In genomic region chr1:230230948-230231738, GRCh38 we compare ENCODE assay signal across 8 cellular contexts.
A peak's percentile ranks its signal among the peaks of the same experiment; 100 is the strongest.
DNase-seq lines count a peak whose midpoint lies in the region; ATAC-seq and TF ChIP-seq lines count a peak whose summit lies in the region.
"Had no signal": no experiment of that assay in that cellular context is flagged by ENCODE, and none has a peak within 500 bp of the region (broad histone marks: within the 10 kb centered on the region; RNA-seq: fewer than 3 reads in every experiment).

No MANE protein-coding gene starts in this region.

- H3K4me3 Mint-ChIP-seq in H9, result no peak overlapping the region
- H3K4me3 Mint-ChIP-seq in endodermal cell, result no peak overlapping the region

- no peak overlapping the region for H3K4ac ChIP-seq in H9 (ENCODE audit: low read depth, low read length)

- H3K27ac ChIP-seq in H9 (ENCODE audit: insufficient read length, low read depth, low read length), result no peak overlapping the region
- H3K27ac ChIP-seq in endodermal cell (ENCODE audit: low read depth, low read length), result no peak overlapping the region
- peak overlapping the region; percentile 38 to 52 (median 42) for H3K27ac ChIP-seq in gastrocnemius medialis
- peak overlapping the region in 1 of 2 donors; percentile 62 for H3K27ac ChIP-seq in ovary

- H2BK12ac ChIP-seq in H9 (ENCODE audit: insufficient read length, low read depth, low read length), result no peak overlapping the region

- H3K27me3 ChIP-seq in H9 (ENCODE audit: insufficient read depth, low read length) (no peaks in the 10 kb centered on the region; the same call in 1 of the 2 replicates), endodermal cell (ENCODE audit: control insufficient read depth, insufficient read depth, low read length, poor library complexity, severe bottlenecking) (no peaks in the 10 kb centered on the region), gastrocnemius medialis (no peaks in the 10 kb centered on the region), ovary (no peaks in the 10 kb centered on the region)

- no peak overlapping the region for H3K14ac ChIP-seq in H9 (ENCODE audit: insufficient read depth, low read length)

- H4K5ac ChIP-seq in H9 (ENCODE audit: insufficient read length, low read depth, low read length), result no peak overlapping the region

- intact Hi-C loops in gastrocnemius medialis (cut with DNase I; ENCODE audit: low total_unique reads), result loop anchor here (2.0 kb wide), 1 partner anchor 20 kb away; no protein-coding TSS in a partner anchor
- intact Hi-C loops in ovary (cut with DNase I), result no loop called here

- TF ChIP-seq POLR2A in gastrocnemius medialis (IDR thresholded peaks at IDR 0.05) (no peak), ovary (IDR thresholded peaks at IDR 0.05) (no peak)

- no peak overlapping the region for H3K4me3 ChIP-seq in endodermal cell (ENCODE audit: low read length)
- H3K4me3 ChIP-seq in gastrocnemius medialis, result no peak overlapping the region
- H3K4me3 ChIP-seq in ovary, result no peak overlapping the region

- H4K20me1 ChIP-seq in H9 (ENCODE audit: control insufficient read depth, insufficient read depth, insufficient read length), result no peaks in the 10 kb centered on the region

- peaks cover 0 to 5% (median 0%) of the 10 kb centered on the region in 3 experiments; a peak in 3 of 7 replicates for H3K36me3 Mint-ChIP-seq in H9 (ENCODE audit: insufficient read depth in 1 of 3, low read depth in 3 of 3)
- no peaks in the 10 kb centered on the region for H3K36me3 Mint-ChIP-seq in endodermal cell (ENCODE audit: low read depth)

- no peaks in the 10 kb centered on the region for H3K27me3 Mint-ChIP-seq in H9 (ENCODE audit: low read depth)
- peaks cover 38% of the 10 kb centered on the region for H3K27me3 Mint-ChIP-seq in endodermal cell (ENCODE audit: insufficient read depth)

- H3K9me3 Mint-ChIP-seq in H9 (peaks cover 0 to 5% of the 10 kb centered on the region in 2 experiments; a peak in 2 of 5 replicates), endodermal cell (no peaks in the 10 kb centered on the region)

- H3K9ac ChIP-seq in H9 (ENCODE audit: extremely low read depth, insufficient read length, low read length), result no peak overlapping the region
- no peak overlapping the region for H3K9ac ChIP-seq in endodermal cell (ENCODE audit: extremely low read depth, low read length, poor library complexity, severe bottlenecking)

- H3T11ph ChIP-seq in H9 (ENCODE audit: low read length), result no peak overlapping the region

- no peak for TF ChIP-seq EP300 in ovary (IDR thresholded peaks at IDR 0.05)

- ATAC-seq in gastrocnemius medialis, result no peak

- no peak overlapping the region for H3K4me2 ChIP-seq in H9 (ENCODE audit: insufficient read depth, insufficient read length, low read length)

- no peaks in the 10 kb centered on the region for H3K23me2 ChIP-seq in H9 (ENCODE audit: insufficient read length, low read depth, low read length, poor library complexity, severe bottlenecking)

- H2BK120ac ChIP-seq in H9 (ENCODE audit: low read depth, low read length, poor library complexity, severe bottlenecking), result no peak overlapping the region

- no peaks in the 10 kb centered on the region; the same call in 1 of the 2 replicates for H3K79me2 ChIP-seq in H9 (ENCODE audit: insufficient read depth, low read length)

- H3K9me3 ChIP-seq in H9 (ENCODE audit: control insufficient read depth, low read depth, low read length) (no peaks in the 10 kb centered on the region), endodermal cell (ENCODE audit: control insufficient read depth, low read length) (no peaks in the 10 kb centered on the region), gastrocnemius medialis (no peaks in the 10 kb centered on the region), ovary (no peaks in the 10 kb centered on the region)

- H2BK20ac ChIP-seq in H9 (ENCODE audit: low read depth, low read length, poor library complexity, severe bottlenecking), result no peak overlapping the region

- no peaks in the 10 kb centered on the region for H3K36me3 ChIP-seq in endodermal cell (ENCODE audit: control insufficient read depth, insufficient read depth, low read length)
- H3K36me3 ChIP-seq in gastrocnemius medialis, result no peaks in the 10 kb centered on the region
- no peaks in the 10 kb centered on the region for H3K36me3 ChIP-seq in ovary

- no peak overlapping the region for H3K23ac ChIP-seq in H9 (ENCODE audit: insufficient read length, low read depth, low read length)

- peaks cover 7% of the 10 kb centered on the region; the same call in 1 of the 2 replicates for H3K4me1 ChIP-seq in H9 (ENCODE audit: insufficient read depth, low read length)
- H3K4me1 ChIP-seq in endodermal cell (ENCODE audit: control insufficient read depth, insufficient read depth, low read length), result peaks cover 8% of the 10 kb centered on the region
- peaks cover 31 to 35% of the 10 kb centered on the region in 2 donors for H3K4me1 ChIP-seq in gastrocnemius medialis
- peaks cover 9% of the 10 kb centered on the region for H3K4me1 ChIP-seq in ovary (ENCODE audit: insufficient read depth)

- H3K79me1 ChIP-seq in H9 (ENCODE audit: insufficient read depth, low read depth, low read length, poor library complexity, severe bottlenecking), result no peaks in the 10 kb centered on the region

- no CpG with 5 or more reads among the region's 7 CpGs for WGBS in H9 (ENCODE audit: extremely low coverage, insufficient read length, low lambda C conversion rate)
- WGBS in endodermal cell (ENCODE audit: insufficient coverage in 1 of 2, insufficient read length in 1 of 2), 2 experiments, result 62 to 70% methylated on average over 5 to 7 of the region's 7 CpGs
- WGBS in ovary, 3 donors, result 76 to 83% (median 80%) methylated on average over 7 of the region's 7 CpGs

- TF ChIP-seq CTCF in H9 (conservative IDR thresholded peaks at IDR 0.05), result no peak
- TF ChIP-seq CTCF in endodermal cell (conservative IDR thresholded peaks at IDR 0.05), result no peak
- no peak for TF ChIP-seq CTCF in gastrocnemius medialis (IDR thresholded peaks at IDR 0.05 in 4 of 5, conservative IDR thresholded peaks at IDR 0.05 in 1 of 5)
- TF ChIP-seq CTCF in ovary (IDR thresholded peaks at IDR 0.05), result no peak

- no peak for DNase-seq in H9
- DNase-seq in NCI-H748 treated with DMSO at 0.1 percent for 48 hours (lab: John Stamatoyannopoulos, UW), result peak; percentile 55
- peak; percentile 87 for DNase-seq in endodermal cell
- DNase-seq in gastrocnemius medialis, result no peak
- DNase-seq in NCI-H524 treated with DMSO at 0.1 percent for 48 hours (lab: John Stamatoyannopoulos, UW), result no peak
- no peak for DNase-seq in ovary
- DNase-seq in NCI-H524 (lab: John Stamatoyannopoulos, UW), result no peak
- DNase-seq: midbrain had no signal

- H3K27ac Mint-ChIP-seq in H9, result peak overlapping the region; percentile 16 to 62 (median 44); a peak in 2 of 7 replicates
- H3K27ac Mint-ChIP-seq in endodermal cell, result no peak overlapping the region

- H2BK15ac ChIP-seq in H9 (ENCODE audit: low read depth, low read length), result no peak overlapping the region

- H2AK5ac ChIP-seq in H9 (ENCODE audit: insufficient read length, low read length), result no peak overlapping the region

- H3K18ac ChIP-seq in H9 (ENCODE audit: insufficient read length, low read depth, low read length), result no peak overlapping the region

- in situ Hi-C loops in gastrocnemius medialis (cut with MboI; ENCODE audit: low sequenced_read_pairs in 4 of 4), result no loop called here

- H4K8ac ChIP-seq in H9 (replicated peaks; ENCODE audit: insufficient read length, low read depth, low read length), result no peak overlapping the region

- H3K4me1 Mint-ChIP-seq in H9, result peaks cover 36 to 50% of the 10 kb centered on the region in 2 experiments
- peaks cover 37% of the 10 kb centered on the region for H3K4me1 Mint-ChIP-seq in endodermal cell

- H4K91ac ChIP-seq in H9 (ENCODE audit: insufficient read length, low read depth, low read length), result no peak overlapping the region

- no peak overlapping the region for H2BK5ac ChIP-seq in H9 (ENCODE audit: insufficient read length, low read length)

- H2AFZ ChIP-seq in H9 (ENCODE audit: low read length), result no peak overlapping the region

- no peak overlapping the region for H3K56ac ChIP-seq in H9 (ENCODE audit: insufficient read length, low read depth, low read length)

Comparison
In these comparisons a context has a peak if more than half of its experiments do, and no peak if none do; other contexts are left out.
1. DNase-seq: peak in NCI-H748 treated with DMSO at 0.1 percent for 48 hours (single experiment) and endodermal cell (single experiment); none in H9 (single experiment), gastrocnemius medialis (0 of 2), NCI-H524 treated with DMSO at 0.1 percent for 48 hours (single experiment), ovary (0 of 5) and NCI-H524 (0 of 2).
2. H3K27ac ChIP-seq: peak in gastrocnemius medialis (4 of 4); none in H9 (single experiment) and endodermal cell (single experiment).